30 cellular contexts compared by ENCODE assay signal in the genomic region with DNA sequence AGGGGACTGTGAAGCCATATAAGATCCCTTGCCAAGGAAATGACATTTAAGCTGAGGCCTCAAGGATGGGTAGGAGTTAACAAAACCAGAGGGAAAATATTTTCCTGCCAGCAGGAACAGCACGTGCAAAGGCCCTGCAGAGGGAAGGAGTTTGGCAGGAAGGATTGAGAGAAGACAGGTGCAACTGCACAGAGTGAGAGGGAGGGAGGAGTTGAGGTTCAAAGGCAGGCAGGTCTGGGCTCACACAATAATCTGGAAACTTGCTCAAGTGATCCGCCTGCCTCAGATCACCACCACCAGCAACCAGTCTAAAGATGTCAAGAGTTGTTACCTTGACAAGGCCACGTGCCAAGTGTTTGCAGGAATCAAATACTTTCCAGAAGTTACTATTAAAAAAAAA.
"Had no signal": no experiment of that assay in that cellular context is flagged by ENCODE, and none has a peak within 500 bp of the region (broad histone marks: within the 10 kb centered on the region; RNA-seq: fewer than 3 reads in every experiment).

No MANE protein-coding gene starts in this region.

- H3K27ac ChIP-seq: ascending aorta, breast epithelium, cardiac muscle cell, coronary artery, dorsolateral prefrontal cortex, esophagus muscularis mucosa, foreskin keratinocyte, gastrocnemius medialis had no signal

- H3K4me3 Mint-ChIP-seq: activated CD4-positive, alpha-beta memory T cell treated with anti-CD3 and anti-CD28 coated beads for 36 hours; activated CD4-positive, alpha-beta T cell treated with anti-CD3 and anti-CD28 coated beads for 36 hours; activated CD4-positive, alpha-beta T cell treated with anti-CD3 and anti-CD28 coated beads, Interleukin-2, amount 10 ng/mL, durations not matched to agents 24 days and 14 days; activated CD8-positive, alpha-beta memory T cell treated with anti-CD3 and anti-CD28 coated beads, Interleukin-2, amount 10 ng/mL, durations not matched to agents 7 days and 5 days; activated CD8-positive, alpha-beta T cell treated with anti-CD3 and anti-CD28 coated beads, Interleukin-2, amount 10 ng/mL, durations not matched to agents 7 days and 5 days; activated naive CD4-positive, alpha-beta T cell treated with anti-CD3 and anti-CD28 coated beads, Interleukin-2, amount 10 ng/mL, durations not matched to agents 7 days and 5 days; activated naive CD8-positive, alpha-beta T cell treated with anti-CD3 and anti-CD28 coated beads, Interleukin-2, amount 10 ng/mL, durations not matched to agents 7 days and 5 days; activated T-cell treated with anti-CD3 and anti-CD28 coated beads, Interleukin-2, amount 50 U/mL, for 24 hours; activated T-cell treated with anti-CD3 and anti-CD28 coated beads, Interleukin-2, amount 50 U/mL, for 72 hours; brain; dendritic cell treated with granulocyte-macrophage colony-stimulating factor and Interleukin-4, amounts not matched to agents 40 ng/mL and 50 ng/mL, for 4 days; endodermal cell had no signal

- H3K9me3 Mint-ChIP-seq: activated CD4-positive, alpha-beta memory T cell treated with anti-CD3 and anti-CD28 coated beads for 36 hours; activated CD4-positive, alpha-beta T cell treated with anti-CD3 and anti-CD28 coated beads, Interleukin-2, amount 10 ng/mL, durations not matched to agents 24 days and 14 days; activated naive CD4-positive, alpha-beta T cell treated with anti-CD3 and anti-CD28 coated beads, Interleukin-2, amount 10 ng/mL, durations not matched to agents 7 days and 5 days; activated naive CD4-positive, alpha-beta T cell treated with anti-CD3 and anti-CD28 coated beads, Interleukin-2, amount 50 U/mL, for 72 hours; activated naive CD8-positive, alpha-beta T cell treated with anti-CD3 and anti-CD28 coated beads, Interleukin-2, amount 10 ng/mL, durations not matched to agents 7 days and 5 days; activated T-cell treated with anti-CD3 and anti-CD28 coated beads, Interleukin-2, amount 50 U/mL, for 24 hours; activated T-cell treated with anti-CD3 and anti-CD28 coated beads, Interleukin-2, amount 50 U/mL, for 72 hours; dendritic cell treated with granulocyte-macrophage colony-stimulating factor and Interleukin-4, amounts not matched to agents 40 ng/mL and 50 ng/mL, for 4 days; endodermal cell had no signal

- ATAC-seq: activated CD4-positive, alpha-beta T cell treated with anti-CD3 and anti-CD28 coated beads for 36 hours; activated CD8-positive, alpha-beta memory T cell treated with anti-CD3 and anti-CD28 coated beads, Interleukin-2, amount 10 ng/mL, durations not matched to agents 7 days and 5 days; activated CD8-positive, alpha-beta T cell treated with anti-CD3 and anti-CD28 coated beads, Interleukin-2, amount 10 ng/mL, durations not matched to agents 7 days and 5 days; activated naive CD4-positive, alpha-beta T cell treated with anti-CD3 and anti-CD28 coated beads, Interleukin-2, amount 50 U/mL, for 72 hours; activated T-cell treated with anti-CD3 and anti-CD28 coated beads, Interleukin-2, amount 50 U/mL, for 72 hours; foreskin keratinocyte; gastrocnemius medialis had no signal

- H3K9me3 ChIP-seq: ascending aorta, breast epithelium, esophagus muscularis mucosa, gastrocnemius medialis had no signal

- H3K27ac Mint-ChIP-seq: activated CD4-positive, alpha-beta memory T cell treated with anti-CD3 and anti-CD28 coated beads for 36 hours; activated CD4-positive, alpha-beta T cell treated with anti-CD3 and anti-CD28 coated beads for 36 hours; activated CD4-positive, alpha-beta T cell treated with anti-CD3 and anti-CD28 coated beads, Interleukin-2, amount 10 ng/mL, durations not matched to agents 24 days and 14 days; activated CD8-positive, alpha-beta memory T cell treated with anti-CD3 and anti-CD28 coated beads, Interleukin-2, amount 10 ng/mL, durations not matched to agents 7 days and 5 days; activated CD8-positive, alpha-beta T cell treated with anti-CD3 and anti-CD28 coated beads, Interleukin-2, amount 10 ng/mL, durations not matched to agents 7 days and 5 days; activated naive CD4-positive, alpha-beta T cell treated with anti-CD3 and anti-CD28 coated beads, Interleukin-2, amount 10 ng/mL, durations not matched to agents 7 days and 5 days; activated naive CD4-positive, alpha-beta T cell treated with anti-CD3 and anti-CD28 coated beads, Interleukin-2, amount 50 U/mL, for 72 hours; activated naive CD8-positive, alpha-beta T cell treated with anti-CD3 and anti-CD28 coated beads, Interleukin-2, amount 10 ng/mL, durations not matched to agents 7 days and 5 days; activated T-cell treated with anti-CD3 and anti-CD28 coated beads, Interleukin-2, amount 50 U/mL, for 24 hours; activated T-cell treated with anti-CD3 and anti-CD28 coated beads, Interleukin-2, amount 50 U/mL, for 72 hours; brain; dendritic cell treated with granulocyte-macrophage colony-stimulating factor and Interleukin-4, amounts not matched to agents 40 ng/mL and 50 ng/mL, for 4 days; endodermal cell had no signal

- DNase-seq: activated CD4-positive, alpha-beta memory T cell treated with anti-CD3 and anti-CD28 coated beads for 36 hours; activated CD4-positive, alpha-beta T cell treated with anti-CD3 and anti-CD28 coated beads for 36 hours; activated CD4-positive, alpha-beta T cell treated with anti-CD3 and anti-CD28 coated beads, Interleukin-2, amount 10 ng/mL, durations not matched to agents 24 days and 14 days; activated CD4-positive, CD25-positive, alpha-beta regulatory T cell; activated CD4-positive, CD25-positive, alpha-beta regulatory T cell treated with anti-CD3 and anti-CD28 coated beads, Interleukin-2, amount 50 U/mL, for 72 hours; activated CD8-positive, alpha-beta memory T cell treated with anti-CD3 and anti-CD28 coated beads, Interleukin-2, amount 10 ng/mL, durations not matched to agents 7 days and 5 days; activated CD8-positive, alpha-beta memory T cell treated with anti-CD3 and anti-CD28 coated beads, Interleukin-2, amount 50 U/mL, for 4 hours; activated CD8-positive, alpha-beta T cell treated with anti-CD3 and anti-CD28 coated beads, Interleukin-2, amount 10 ng/mL, durations not matched to agents 7 days and 5 days; activated gamma-delta T cell; activated naive CD4-positive, alpha-beta T cell; activated naive CD4-positive, alpha-beta T cell treated with anti-CD3 and anti-CD28 coated beads, Interleukin-2, amount 10 ng/mL, durations not matched to agents 7 days and 5 days; activated naive CD8-positive, alpha-beta T cell treated with anti-CD3 and anti-CD28 coated beads, Interleukin-2, amount 10 ng/mL, durations not matched to agents 7 days and 5 days; activated T-cell treated with anti-CD3 and anti-CD28 coated beads, Interleukin-2, amount 50 U/mL, for 24 hours; activated T-cell treated with anti-CD3 and anti-CD28 coated beads, Interleukin-2, amount 50 U/mL, for 72 hours; central memory CD4-positive, alpha-beta T cell; cerebellar nuclear complex; dorsolateral prefrontal cortex; effector memory CD4-positive, alpha-beta T cell; endodermal cell; foreskin keratinocyte; gastrocnemius medialis; T-helper 2 cell had no signal

- H3K36me3 ChIP-seq: ascending aorta, breast epithelium, cardiac muscle cell, esophagus muscularis mucosa, gastrocnemius medialis had no signal

- H3K36me3 Mint-ChIP-seq: activated CD4-positive, alpha-beta memory T cell treated with anti-CD3 and anti-CD28 coated beads for 36 hours; activated CD8-positive, alpha-beta memory T cell treated with anti-CD3 and anti-CD28 coated beads, Interleukin-2, amount 10 ng/mL, durations not matched to agents 7 days and 5 days; activated naive CD4-positive, alpha-beta T cell treated with anti-CD3 and anti-CD28 coated beads, Interleukin-2, amount 10 ng/mL, durations not matched to agents 7 days and 5 days; activated naive CD4-positive, alpha-beta T cell treated with anti-CD3 and anti-CD28 coated beads, Interleukin-2, amount 50 U/mL, for 72 hours; activated naive CD8-positive, alpha-beta T cell treated with anti-CD3 and anti-CD28 coated beads, Interleukin-2, amount 10 ng/mL, durations not matched to agents 7 days and 5 days; brain had no signal

- H3K4me1 ChIP-seq: ascending aorta, breast epithelium, foreskin keratinocyte, gastrocnemius medialis had no signal

- H3K27me3 ChIP-seq: ascending aorta, breast epithelium, cardiac muscle cell, dorsolateral prefrontal cortex, esophagus muscularis mucosa, foreskin keratinocyte, gastrocnemius medialis had no signal

- H3K4me3 ChIP-seq: ascending aorta, breast epithelium, cardiac muscle cell, coronary artery, dorsolateral prefrontal cortex, esophagus muscularis mucosa, gastrocnemius medialis had no signal

- H3K27me3 Mint-ChIP-seq: activated CD4-positive, alpha-beta T cell treated with anti-CD3 and anti-CD28 coated beads for 36 hours; activated T-cell treated with anti-CD3 and anti-CD28 coated beads, Interleukin-2, amount 50 U/mL, for 24 hours; dendritic cell treated with granulocyte-macrophage colony-stimulating factor and Interleukin-4, amounts not matched to agents 40 ng/mL and 50 ng/mL, for 4 days had no signal
